14 cellular contexts compared by ENCODE assay signal in genomic region chr10:115879372-115879771, GRCh38.
DNase-seq lines count a peak whose midpoint lies in the region; ATAC-seq and TF ChIP-seq lines count a peak whose summit lies in the region.
"Had no signal": no experiment of that assay in that cellular context is flagged by ENCODE, and none has a peak within 500 bp of the region (broad histone marks: within the 10 kb centered on the region; RNA-seq: fewer than 3 reads in every experiment).

No MANE protein-coding gene starts in this region.

- H4K20me1 ChIP-seq in MM.1S (ENCODE audit: insufficient read depth, low read length) = no peaks in the 10 kb centered on the region

- intact Hi-C loops in left colon (cut with DNase I, micrococcal nuclease) = no loop called here

- ATAC-seq in GM18858 (IDR thresholded peaks at IDR 0.05; ENCODE audit: unreplicated experiment) (peak; percentile 81), GM21390 (IDR thresholded peaks at IDR 0.05; ENCODE audit: unreplicated experiment) (peak; percentile 93), HG02938 (IDR thresholded peaks at IDR 0.05; ENCODE audit: unreplicated experiment) (peak; percentile 85), left colon (no peak)
- ATAC-seq in activated naive CD8-positive, alpha-beta T cell treated with anti-CD3 and anti-CD28 coated beads, Interleukin-2, amount 50 U/mL, for 24 hours = no peak
- ATAC-seq: gastroesophageal sphincter, psoas muscle had no signal

- H3K36me3 ChIP-seq in MM.1S (replicated peaks; ENCODE audit: insufficient read depth, low read length) (no peaks in the 10 kb centered on the region), BE2C (no peaks in the 10 kb centered on the region)
- H3K36me3 ChIP-seq: cardiac muscle cell, gastroesophageal sphincter had no signal

- DNase-seq in MM.1S (peak; percentile 49), immature natural killer cell (no peak), BE2C (no peak), left colon (no peak)
- DNase-seq in activated naive CD8-positive, alpha-beta T cell treated with anti-CD3 and anti-CD28 coated beads, Interleukin-2, amount 50 U/mL, for 24 hours = no peak
- DNase-seq: activated naive CD4-positive, alpha-beta T cell treated with anti-CD3 and anti-CD28 coated beads, Interleukin-2, amount 50 U/mL, for 16 hours; DMS153; kidney glomerular epithelial cell; psoas muscle had no signal

- no peaks in the 10 kb centered on the region for H3K9me2 ChIP-seq in MM.1S (replicated peaks; ENCODE audit: insufficient read depth, low read length)

- H3K79me2 ChIP-seq in MM.1S (ENCODE audit: low read length) = no peaks in the 10 kb centered on the region

- no peaks in the 10 kb centered on the region for H3K4me1 Mint-ChIP-seq in immature natural killer cell
- no peaks in the 10 kb centered on the region for H3K4me1 Mint-ChIP-seq in activated naive CD8-positive, alpha-beta T cell treated with anti-CD3 and anti-CD28 coated beads, Interleukin-2, amount 50 U/mL, for 24 hours

- peaks cover 12% of the 10 kb centered on the region for H3K4me1 ChIP-seq in MM.1S (ENCODE audit: low read length)
- no peaks in the 10 kb centered on the region for H3K4me1 ChIP-seq in BE2C
- H3K4me1 ChIP-seq: gastroesophageal sphincter, psoas muscle had no signal

- no peak overlapping the region for H2AFZ ChIP-seq in MM.1S (ENCODE audit: low read length)

- H3K36me3 Mint-ChIP-seq in immature natural killer cell = no peaks in the 10 kb centered on the region
- no peaks in the 10 kb centered on the region for H3K36me3 Mint-ChIP-seq in activated naive CD8-positive, alpha-beta T cell treated with anti-CD3 and anti-CD28 coated beads, Interleukin-2, amount 50 U/mL, for 24 hours (ENCODE audit: low read depth)

- H3K27me3 ChIP-seq in MM.1S (replicated peaks; ENCODE audit: insufficient read depth, low read length) (no peaks in the 10 kb centered on the region), BE2C (no peaks in the 10 kb centered on the region)
- H3K27me3 ChIP-seq: cardiac muscle cell, gastroesophageal sphincter had no signal

- H3K4me3 Mint-ChIP-seq in immature natural killer cell = no peak overlapping the region
- no peak overlapping the region for H3K4me3 Mint-ChIP-seq in activated naive CD8-positive, alpha-beta T cell treated with anti-CD3 and anti-CD28 coated beads, Interleukin-2, amount 50 U/mL, for 24 hours

- peaks cover 0 to 14% (median 6%) of the 10 kb centered on the region in 6 donors for H3K9me3 Mint-ChIP-seq in immature natural killer cell
- no peaks in the 10 kb centered on the region for H3K9me3 Mint-ChIP-seq in activated naive CD8-positive, alpha-beta T cell treated with anti-CD3 and anti-CD28 coated beads, Interleukin-2, amount 50 U/mL, for 24 hours

- H3K27ac ChIP-seq in MM.1S (ENCODE audit: low read length) = peak overlapping the region; percentile 43; the same call in 1 of the 2 replicates
- H3K27ac ChIP-seq: cardiac muscle cell, gastroesophageal sphincter, psoas muscle had no signal

- H3K27ac Mint-ChIP-seq in immature natural killer cell = no peak overlapping the region
- no peak overlapping the region for H3K27ac Mint-ChIP-seq in activated naive CD8-positive, alpha-beta T cell treated with anti-CD3 and anti-CD28 coated beads, Interleukin-2, amount 50 U/mL, for 24 hours

- peaks cover 8% of the 10 kb centered on the region; the same call in 1 of the 2 replicates for H3F3A ChIP-seq in MM.1S (ENCODE audit: insufficient read depth, low read length)

- H3K4me3 ChIP-seq in MM.1S (ENCODE audit: low read length) (peak overlapping the region; percentile 43), BE2C (ENCODE audit: low read depth, low read length) (no peak overlapping the region)
- H3K4me3 ChIP-seq: cardiac muscle cell, gastroesophageal sphincter, psoas muscle had no signal

- H3K9me3 ChIP-seq in MM.1S (replicated peaks; ENCODE audit: insufficient read depth, low read length) = no peaks in the 10 kb centered on the region
- H3K9me3 ChIP-seq in BE2C = no peaks in the 10 kb centered on the region
- H3K9me3 ChIP-seq: gastroesophageal sphincter, psoas muscle had no signal

- no peak for TF ChIP-seq CTCF in MM.1S (IDR thresholded peaks at IDR 0.05; ENCODE audit: low read length)
- no peak for TF ChIP-seq CTCF in BE2C (IDR thresholded peaks at IDR 0.05; ENCODE audit: low read depth, low read length)

- peak overlapping the region; percentile 66 for H3K4me2 ChIP-seq in MM.1S (ENCODE audit: low read depth, low read length)

- H3K9ac ChIP-seq in MM.1S (ENCODE audit: low read length) = no peak overlapping the region

- no peaks in the 10 kb centered on the region for H3K27me3 Mint-ChIP-seq in immature natural killer cell (ENCODE audit: low read depth in 3 of 3)
- H3K27me3 Mint-ChIP-seq in activated naive CD8-positive, alpha-beta T cell treated with anti-CD3 and anti-CD28 coated beads, Interleukin-2, amount 50 U/mL, for 24 hours = no peaks in the 10 kb centered on the region

Comparison
In these comparisons a context has a peak if more than half of its experiments do, and no peak if none do; other contexts are left out.
1. ATAC-seq: peak in GM18858 (single experiment), GM21390 (single experiment) and HG02938 (single experiment); none in left colon (single experiment) and activated naive CD8-positive, alpha-beta T cell treated with anti-CD3 and anti-CD28 coated beads, Interleukin-2, amount 50 U/mL, for 24 hours (single experiment).